ENCODE assay signal across 14 cellular contexts in genomic region chr2:178756843-178757242, GRCh38. TPM values are rescaled to one million over a fixed set of nuclear protein-coding genes. Genes with fewer than 3 reads are reported as not detected.
A peak's percentile ranks its signal among the peaks of the same experiment; 100 is the strongest.
DNase-seq lines count a peak whose midpoint lies in the region; ATAC-seq, FAIRE-seq and TF ChIP-seq lines count a peak whose summit lies in the region.
"Had no signal": no experiment of that assay in that cellular context is flagged by ENCODE, and none has a peak within 500 bp of the region (broad histone marks: within the 10 kb centered on the region; RNA-seq: fewer than 3 reads in every experiment).

No MANE protein-coding gene starts in this region.

- no peaks in the 10 kb centered on the region for H3K4me1 Mint-ChIP-seq in osteocyte (ENCODE audit: unreplicated experiment)

- ATAC-seq in gastrocnemius medialis (peak; percentile 70 to 75), GM18868 (IDR thresholded peaks at IDR 0.05; ENCODE audit: unreplicated experiment) (no peak)

- in situ Hi-C loops in gastrocnemius medialis (cut with MboI; ENCODE audit: low sequenced_read_pairs in 4 of 4) = no loop called here

- no peak for TF ChIP-seq POLR2A in gastrocnemius medialis (IDR thresholded peaks at IDR 0.05)

- DNase-seq in GM18507 (ENCODE audit: extremely low spot score, insufficient read length, low read depth) = no peak
- DNase-seq in RWPE1 (ENCODE audit: low spot score) = peak; percentile 8
- DNase-seq in fibroblast of peridontal ligament (ENCODE audit: extremely low read depth) = peak; percentile 53
- DNase-seq in gastrocnemius medialis = no peak
- DNase-seq in osteocyte (ENCODE audit: extremely low spot score, unreplicated experiment) = no peak
- no peak for DNase-seq in NCI-H1436 (lab: John Stamatoyannopoulos, UW)
- no peak for DNase-seq in DMS 273 treated with DMSO at 0.1 percent for 48 hours (lab: John Stamatoyannopoulos, UW)
- DNase-seq: Calu3, dermis blood vessel endothelial cell, head of caudate nucleus, Karpas-422, NCI-H1930 had no signal

- no peak overlapping the region for H3K4me3 ChIP-seq in gastrocnemius medialis

- no peaks in the 10 kb centered on the region for H3K9me3 ChIP-seq in gastrocnemius medialis

- peaks cover 15% of the 10 kb centered on the region for H3K27me3 Mint-ChIP-seq in osteocyte (ENCODE audit: unreplicated experiment)
- H3K27me3 Mint-ChIP-seq: activated naive CD8-positive, alpha-beta T cell had no signal

- peaks cover 0 to 99% of the 10 kb centered on the region in 2 donors for H3K36me3 ChIP-seq in gastrocnemius medialis

- no peaks in the 10 kb centered on the region for H3K36me3 Mint-ChIP-seq in osteocyte (ENCODE audit: unreplicated experiment)

- H3K9me3 Mint-ChIP-seq in osteocyte (ENCODE audit: unreplicated experiment) = no peaks in the 10 kb centered on the region

- no peak overlapping the region for H3K4me3 Mint-ChIP-seq in osteocyte (ENCODE audit: unreplicated experiment)
- H3K4me3 Mint-ChIP-seq: activated naive CD8-positive, alpha-beta T cell had no signal

- POLR2A ChIA-PET in RWPE1 (lab: Yijun Ruan, JAX; ENCODE audit: low non-redundant PET) = no interaction called here

- H3K27me3 ChIP-seq in gastrocnemius medialis = no peaks in the 10 kb centered on the region

- FAIRE-seq in GM18507 (lab: Jason Lieb, UNC) = peak; percentile 49

- no peak overlapping the region for H3K27ac Mint-ChIP-seq in osteocyte (ENCODE audit: unreplicated experiment)
- H3K27ac Mint-ChIP-seq: activated naive CD8-positive, alpha-beta T cell had no signal

- no peak for TF ChIP-seq CTCF in RWPE1 (conservative IDR thresholded peaks at IDR 0.05; ENCODE audit: low read depth)
- no peak for TF ChIP-seq CTCF in gastrocnemius medialis (IDR thresholded peaks at IDR 0.05 in 4 of 5, conservative IDR thresholded peaks at IDR 0.05 in 1 of 5)
- no peak for TF ChIP-seq CTCF in osteocyte (IDR thresholded peaks at IDR 0.05)

- H3K27ac ChIP-seq in RWPE1 = no peak overlapping the region
- no peak overlapping the region for H3K27ac ChIP-seq in gastrocnemius medialis

- peaks cover 55% of the 10 kb centered on the region in 2 donors for H3K4me1 ChIP-seq in gastrocnemius medialis

- CTCF ChIA-PET in RWPE1 (lab: Yijun Ruan, JAX) = no interaction called here

- intact Hi-C loops in gastrocnemius medialis (cut with DNase I; ENCODE audit: low total_unique reads) = loop anchor here (5.0 kb wide), 1 partner anchor 45 kb away; no protein-coding TSS in a partner anchor

RNA-seq across cellular contexts. Expression of gene TTN, which starts 50.4 kb away (rescaled TPM):
- total RNA-seq in gastrocnemius medialis (1,000 to 10,000 TPM; 4,552 to 9,701 (median 7,268) TPM), osteocyte (0.10 TPM in 1 of 2 replicates, not detected in the other)

Comparison
In these comparisons a context has a peak if more than half of its experiments do, and no peak if none do; other contexts are left out.
1. DNase-seq: peak in RWPE1 (single experiment) and fibroblast of peridontal ligament (single experiment); none in GM18507 (single experiment), gastrocnemius medialis (0 of 2), osteocyte (single experiment), NCI-H1436 (single experiment) and DMS 273 treated with DMSO at 0.1 percent for 48 hours (single experiment).
2. RNA of gene TTN, which starts 50.4 kb away (total RNA-seq): 4,552 to 9,701 TPM in gastrocnemius medialis; 0.10 TPM in osteocyte; every median in the first group is over 1,000 times any median in the second.